7 cellular contexts compared by ENCODE assay signal in genomic region chr17:39674702-39675389, GRCh38. TPM values are rescaled to one million over a fixed set of nuclear protein-coding genes. Genes with fewer than 3 reads are reported as not detected.
DNase-seq lines count a peak whose midpoint lies in the region; ATAC-seq, FAIRE-seq and TF ChIP-seq lines count a peak whose summit lies in the region.

No MANE protein-coding gene starts in this region.

- H3K4me3 ChIP-seq in NT2/D1 (ENCODE audit: insufficient read length, low read depth) (no peak overlapping the region), right cardiac atrium (ENCODE audit: low read length) (no peak overlapping the region), stomach (no peak overlapping the region)

- no peak for TF ChIP-seq EP300 in stomach (IDR thresholded peaks at IDR 0.05)

- no peak for DNase-seq in NT2/D1 (ENCODE audit: low read depth, low spot score)
- DNase-seq in right cardiac atrium: peak; percentile 75 to 89 (median 75)
- DNase-seq in stomach: peak; percentile 57
- no peak for DNase-seq in urothelium cell line (ENCODE audit: low spot score)
- no peak for DNase-seq in NCI-H1048 (lab: John Stamatoyannopoulos, UW)
- DNase-seq in SK-N-DZ (ENCODE audit: low spot score): no peak

- no peaks in the 10 kb centered on the region for H3K9me3 ChIP-seq in NT2/D1 (ENCODE audit: insufficient read depth, low read length)
- H3K9me3 ChIP-seq in right cardiac atrium (ENCODE audit: control insufficient read depth, low read length): no peaks in the 10 kb centered on the region
- no peaks in the 10 kb centered on the region for H3K9me3 ChIP-seq in stomach

- peak overlapping the region; percentile 17 for H3K9ac ChIP-seq in NT2/D1 (ENCODE audit: insufficient read length, low read depth)

- peaks cover 22% of the 10 kb centered on the region for H3K4me1 ChIP-seq in NT2/D1 (ENCODE audit: insufficient read depth, insufficient read length)
- H3K4me1 ChIP-seq in right cardiac atrium (ENCODE audit: control insufficient read depth, insufficient read depth, low read length): peaks cover 22% of the 10 kb centered on the region
- peaks cover 47 to 68% (median 64%) of the 10 kb centered on the region in 4 donors for H3K4me1 ChIP-seq in stomach

- H3K27me3 ChIP-seq in NT2/D1 (ENCODE audit: insufficient read depth, insufficient read length) (peaks cover 9% of the 10 kb centered on the region), right cardiac atrium (ENCODE audit: control insufficient read depth, insufficient read depth) (no peaks in the 10 kb centered on the region), stomach (peaks cover 0 to 26% (median 10%) of the 10 kb centered on the region in 3 donors)

- intact Hi-C loops in right cardiac atrium (cut with DNase I) (loop anchor here in 1 of 4 donors (10.0 kb wide), 1 partner anchor 50 kb away; the partner anchor contains the start of gene PPP1R1B), stomach (cut with DNase I; ENCODE audit: low total_unique reads) (no loop called here)

- no peak for FAIRE-seq in urothelium cell line (lab: Jason Lieb, UNC)

- 26% methylated on average over 11 of the region's 11 CpGs for WGBS in right cardiac atrium
- 26 to 38% (median 29%) methylated on average over 9 to 11 of the region's 11 CpGs for WGBS in stomach, 5 donors

- peaks cover 8% of the 10 kb centered on the region for H3K36me3 ChIP-seq in NT2/D1 (ENCODE audit: insufficient read depth, insufficient read length, low read length)
- peaks cover 0 to 8% (median 2%) of the 10 kb centered on the region in 4 donors for H3K36me3 ChIP-seq in stomach

- no peak for TF ChIP-seq POLR2A in stomach (IDR thresholded peaks at IDR 0.05)

- ATAC-seq in HG03175 (IDR thresholded peaks at IDR 0.05; ENCODE audit: unreplicated experiment) (peak; percentile 46), right cardiac atrium (peak; percentile 5 to 24)

- H3K27ac ChIP-seq in right cardiac atrium (ENCODE audit: low read length): peak overlapping the region; percentile 91
- H3K27ac ChIP-seq in stomach: peak overlapping the region; percentile 27 to 79 (median 73)

- no peak for TF ChIP-seq CTCF in stomach (IDR thresholded peaks at IDR 0.05)

RNA-seq across cellular contexts. Expression of gene PNMT, which starts 6.6 kb away (rescaled TPM):
- total RNA-seq in right cardiac atrium (10 to 100 TPM; 18.1 to 39.6 (median 21.3) TPM), stomach (1 to 10 TPM in 2 of 5 donors, under 1 TPM in 1, not detected in 2; 0.45 to 9.0 (median 2.9) TPM)
- polyA plus RNA-seq in right cardiac atrium (32.7 TPM), stomach (10 to 100 TPM in 2 of 3 donors, 1 to 10 TPM in 1; 5.3 to 16.6 (median 13.0) TPM)
- polyA plus RNA-seq in SK-N-DZ (2014; cell fraction: cytosol; rRNA removed): 2.4 and 3.4 TPM in 2 replicates
- polyA plus RNA-seq in SK-N-DZ (2014; cell fraction: nucleus; rRNA removed): 6.0 and 7.2 TPM in 2 replicates

RNA-seq across cellular contexts. Expression of gene TCAP, which starts 9.7 kb away (rescaled TPM):
- 1,000 to 10,000 TPM; 2,357 to 4,356 (median 2,957) TPM for total RNA-seq in right cardiac atrium
- 4,928 TPM for polyA plus RNA-seq in right cardiac atrium
- 1 to 10 TPM in 1 of 5 donors, under 1 TPM in 2, not detected in 2; 0.89 to 4.3 (median 0.92) TPM for total RNA-seq in stomach
- 10 to 100 TPM in 1 of 3 donors, 1 to 10 TPM in 1, under 1 TPM in 1; 0.88 to 14.1 (median 3.5) TPM for polyA plus RNA-seq in stomach
- 0.58 and 1.0 TPM in 2 replicates for polyA plus RNA-seq in SK-N-DZ (2014; cell fraction: cytosol; rRNA removed)
- 7.8 and 8.8 TPM in 2 replicates for polyA plus RNA-seq in SK-N-DZ (2014; cell fraction: nucleus; rRNA removed)

RNA-seq across cellular contexts. Expression of gene PGAP3, which starts 13.0 kb away (rescaled TPM):
- 10 to 100 TPM; 12.9 to 24.0 (median 15.2) TPM for total RNA-seq in right cardiac atrium
- polyA plus RNA-seq in right cardiac atrium: 13.6 TPM
- total RNA-seq in stomach: 10 to 100 TPM in 3 of 5 donors, 1 to 10 TPM in 2; 3.2 to 42.9 (median 22.4) TPM
- polyA plus RNA-seq in stomach: 10 to 100 TPM in 2 of 3 donors, 1 to 10 TPM in 1; 9.1 to 21.5 (median 11.2) TPM
- 7.3 and 8.6 TPM in 2 replicates for polyA plus RNA-seq in SK-N-DZ (2014; cell fraction: cytosol; rRNA removed)
- polyA plus RNA-seq in SK-N-DZ (2014; cell fraction: nucleus; rRNA removed): 35.0 and 37.2 TPM in 2 replicates

RNA-seq across cellular contexts. Expression of gene ERBB2, which starts 25.0 kb away (rescaled TPM):
- total RNA-seq in right cardiac atrium (100 to 1,000 TPM in 3 of 4 donors, 10 to 100 TPM in 1; 99.2 to 178 (median 114) TPM), stomach (100 to 1,000 TPM in 2 of 5 donors, 10 to 100 TPM in 3; 53.1 to 402 (median 81.7) TPM)
- polyA plus RNA-seq in right cardiac atrium (56.4 TPM), stomach (10 to 100 TPM; 13.1 to 47.7 (median 25.3) TPM)
- polyA plus RNA-seq in SK-N-DZ (2014; cell fraction: cytosol; rRNA removed): 5.2 and 7.0 TPM in 2 replicates
- polyA plus RNA-seq in SK-N-DZ (2014; cell fraction: nucleus; rRNA removed): 27.2 and 37.7 TPM in 2 replicates

RNA-seq across cellular contexts. Expression of gene STARD3, which starts 37.9 kb away (rescaled TPM):
- 10 to 100 TPM; 19.2 to 26.2 (median 22.9) TPM for total RNA-seq in right cardiac atrium
- 22.7 TPM for polyA plus RNA-seq in right cardiac atrium
- total RNA-seq in stomach: 1,000 to 10,000 TPM in 1 of 5 donors, 100 to 1,000 TPM in 1, 10 to 100 TPM in 3; 26.4 to 1,091 (median 72.1) TPM
- 10 to 100 TPM; 28.1 to 53.5 (median 30.8) TPM for polyA plus RNA-seq in stomach
- polyA plus RNA-seq in SK-N-DZ (2014; cell fraction: cytosol; rRNA removed): 43.9 and 56.0 TPM in 2 replicates
- 112 and 125 TPM in 2 replicates for polyA plus RNA-seq in SK-N-DZ (2014; cell fraction: nucleus; rRNA removed)

Comparison
In these comparisons a context has a peak if more than half of its experiments do, and no peak if none do; other contexts are left out.
1. DNase-seq: peak in right cardiac atrium (3 of 3) and stomach (single experiment); none in NT2/D1 (single experiment), urothelium cell line (single experiment), NCI-H1048 (single experiment) and SK-N-DZ (single experiment).
2. RNA of gene TCAP, which starts 9.7 kb away (total RNA-seq): 2,357 to 4,356 TPM in right cardiac atrium; 0.89 to 4.3 TPM in stomach; every median in the first group is over 100 times any median in the second.